In genomic region chr3:183074881-183075280, GRCh38 we compare ENCODE assay signal across 17 cellular contexts. TPM values are rescaled to one million over a fixed set of nuclear protein-coding genes. Genes with fewer than 3 reads are reported as not detected.
DNase-seq lines count a peak whose midpoint lies in the region; ATAC-seq and TF ChIP-seq lines count a peak whose summit lies in the region.
"Had no signal": no experiment of that assay in that cellular context is flagged by ENCODE, and none has a peak within 500 bp of the region (broad histone marks: within the 10 kb centered on the region; RNA-seq: fewer than 3 reads in every experiment).

No MANE protein-coding gene starts in this region.

- peak overlapping the region; percentile 66 for H3K27ac ChIP-seq in RWPE2 (ENCODE audit: poor library complexity, severe bottlenecking)
- H3K27ac ChIP-seq in epithelial cell of prostate, result peak overlapping the region; percentile 76
- H3K27ac ChIP-seq: 22Rv1, A549, C4-2B, GM23248 had no signal

- no peak for TF ChIP-seq CTCF in activated CD8-positive, alpha-beta T cell treated with anti-CD3 and anti-CD28 coated beads for 36 hours (IDR thresholded peaks at IDR 0.05)
- TF ChIP-seq CTCF in RWPE2 (IDR thresholded peaks at IDR 0.05; ENCODE audit: poor library complexity, severe bottlenecking), result no peak

- peaks cover 6% of the 10 kb centered on the region for H3K4me1 ChIP-seq in RWPE2 (ENCODE audit: insufficient read depth, poor library complexity, severe bottlenecking)

- intact Hi-C loops in activated CD8-positive, alpha-beta T cell treated with anti-CD3 and anti-CD28 coated beads for 36 hours (cut with micrococcal nuclease), result no loop called here

- POLR2A ChIA-PET in activated CD8-positive, alpha-beta T cell treated with anti-CD3 and anti-CD28 coated beads for 36 hours (lab: Charles Lee), result interaction anchor here (0.7 kb wide), 1 partner anchor 16 kb away, joined by 3 read pairs; no protein-coding TSS in a partner anchor
- POLR2A ChIA-PET in activated CD8-positive, alpha-beta T cell treated with anti-CD3 and anti-CD28 coated beads, Interleukin-2, amount 10 ng/mL, durations not matched to agents 7 days and 5 days (lab: Charles Lee), result no interaction called here

- H3K4me3 ChIP-seq in RWPE2 (ENCODE audit: severe bottlenecking), result no peak overlapping the region
- H3K4me3 ChIP-seq: A549, GM23248 had no signal

- DNase-seq in activated CD8-positive, alpha-beta T cell treated with anti-CD3 and anti-CD28 coated beads for 36 hours, result no peak
- DNase-seq in activated CD8-positive, alpha-beta T cell treated with anti-CD3 and anti-CD28 coated beads, Interleukin-2, amount 10 ng/mL, durations not matched to agents 7 days and 5 days, result no peak
- DNase-seq in RWPE2 (ENCODE audit: low spot score) (no peak), epithelial cell of prostate (ENCODE audit: low read depth, low spot score) (no peak), NCI-H82 treated with DMSO at 0.1 percent for 48 hours (lab: John Stamatoyannopoulos, UW; ENCODE audit: unreplicated experiment) (no peak), foreskin melanocyte (no peak)
- no peak for DNase-seq in activated CD8-positive, alpha-beta memory T cell treated with anti-CD3 and anti-CD28 coated beads for 24 hours
- DNase-seq: AML-193; Caco-2; CD4-positive, alpha-beta T cell; HCEC 1CT had no signal

- no peaks in the 10 kb centered on the region for H3K9me3 ChIP-seq in RWPE2 (ENCODE audit: severe bottlenecking)
- H3K9me3 ChIP-seq: Caco-2 had no signal

- peaks cover 16% of the 10 kb centered on the region for H3K4me1 Mint-ChIP-seq in activated CD8-positive, alpha-beta T cell treated with anti-CD3 and anti-CD28 coated beads for 36 hours (ENCODE audit: low read depth)
- peaks cover 11% of the 10 kb centered on the region for H3K4me1 Mint-ChIP-seq in activated CD8-positive, alpha-beta T cell treated with anti-CD3 and anti-CD28 coated beads, Interleukin-2, amount 10 ng/mL, durations not matched to agents 7 days and 5 days (ENCODE audit: low read depth)

- H3K27ac Mint-ChIP-seq in activated CD8-positive, alpha-beta T cell treated with anti-CD3 and anti-CD28 coated beads for 36 hours, result peak overlapping the region; percentile 9
- H3K27ac Mint-ChIP-seq in activated CD8-positive, alpha-beta T cell treated with anti-CD3 and anti-CD28 coated beads, Interleukin-2, amount 10 ng/mL, durations not matched to agents 7 days and 5 days, result no peak overlapping the region
- H3K27ac Mint-ChIP-seq: CD4-positive, alpha-beta T cell; IgD-negative memory B cell had no signal

- peaks cover 62% of the 10 kb centered on the region for H3K36me3 Mint-ChIP-seq in activated CD8-positive, alpha-beta T cell treated with anti-CD3 and anti-CD28 coated beads for 36 hours (ENCODE audit: low read depth)
- peaks cover 67% of the 10 kb centered on the region for H3K36me3 Mint-ChIP-seq in activated CD8-positive, alpha-beta T cell treated with anti-CD3 and anti-CD28 coated beads, Interleukin-2, amount 10 ng/mL, durations not matched to agents 7 days and 5 days (ENCODE audit: low read depth)

- H3K27me3 Mint-ChIP-seq in activated CD8-positive, alpha-beta T cell treated with anti-CD3 and anti-CD28 coated beads for 36 hours, result no peaks in the 10 kb centered on the region
- H3K27me3 Mint-ChIP-seq in activated CD8-positive, alpha-beta T cell treated with anti-CD3 and anti-CD28 coated beads, Interleukin-2, amount 10 ng/mL, durations not matched to agents 7 days and 5 days (ENCODE audit: low read depth), result no peaks in the 10 kb centered on the region
- H3K27me3 Mint-ChIP-seq: CD4-positive, alpha-beta T cell; IgD-negative memory B cell had no signal

- H3K4me3 Mint-ChIP-seq in activated CD8-positive, alpha-beta T cell treated with anti-CD3 and anti-CD28 coated beads for 36 hours, result no peak overlapping the region
- no peak overlapping the region for H3K4me3 Mint-ChIP-seq in activated CD8-positive, alpha-beta T cell treated with anti-CD3 and anti-CD28 coated beads, Interleukin-2, amount 10 ng/mL, durations not matched to agents 7 days and 5 days
- H3K4me3 Mint-ChIP-seq: CD4-positive, alpha-beta T cell; IgD-negative memory B cell had no signal

- peaks cover 10% of the 10 kb centered on the region for H3K9me3 Mint-ChIP-seq in activated CD8-positive, alpha-beta T cell treated with anti-CD3 and anti-CD28 coated beads for 36 hours
- peaks cover 23% of the 10 kb centered on the region for H3K9me3 Mint-ChIP-seq in activated CD8-positive, alpha-beta T cell treated with anti-CD3 and anti-CD28 coated beads, Interleukin-2, amount 10 ng/mL, durations not matched to agents 7 days and 5 days (ENCODE audit: insufficient read depth)
- H3K9me3 Mint-ChIP-seq: CD4-positive, alpha-beta T cell; IgD-negative memory B cell had no signal

- H3K27me3 ChIP-seq in RWPE2 (ENCODE audit: insufficient read depth, poor library complexity, severe bottlenecking), result no peaks in the 10 kb centered on the region

- H3K36me3 ChIP-seq in RWPE2 (ENCODE audit: low read depth), result peaks cover 10% of the 10 kb centered on the region; the same call in 1 of the 2 replicates

- ATAC-seq in activated CD8-positive, alpha-beta T cell treated with anti-CD3 and anti-CD28 coated beads for 36 hours, result no peak
- ATAC-seq in activated CD8-positive, alpha-beta T cell treated with anti-CD3 and anti-CD28 coated beads, Interleukin-2, amount 10 ng/mL, durations not matched to agents 7 days and 5 days, result no peak
- no peak for ATAC-seq in RWPE2 (ENCODE audit: low read depth)
- ATAC-seq: A549, HepG2 had no signal

- CTCF ChIA-PET in activated CD8-positive, alpha-beta T cell treated with anti-CD3 and anti-CD28 coated beads for 36 hours (lab: Charles Lee), result interaction anchor here (1.4 kb wide), 1 partner anchor 11 kb away, joined by 5 read pairs; no protein-coding TSS in a partner anchor
- CTCF ChIA-PET in activated CD8-positive, alpha-beta T cell treated with anti-CD3 and anti-CD28 coated beads, Interleukin-2, amount 10 ng/mL, durations not matched to agents 7 days and 5 days (lab: Charles Lee), result interaction anchor here (1.1 kb wide), 1 partner anchor 9 kb away, joined by 4 read pairs; no protein-coding TSS in a partner anchor

RNA-seq across cellular contexts. Expression of gene MCCC1, which starts 24.4 kb away (rescaled TPM):
- 10 to 100 TPM; 35.0 to 38.0 TPM for total RNA-seq in activated CD8-positive, alpha-beta T cell treated with anti-CD3 and anti-CD28 coated beads for 36 hours
- total RNA-seq in activated CD8-positive, alpha-beta T cell treated with anti-CD3 and anti-CD28 coated beads, Interleukin-2, amount 10 ng/mL, durations not matched to agents 7 days and 5 days, result 10 to 100 TPM; 30.1 to 32.7 TPM
